ENCODE assay signal across 30 cellular contexts in the genomic region with DNA sequence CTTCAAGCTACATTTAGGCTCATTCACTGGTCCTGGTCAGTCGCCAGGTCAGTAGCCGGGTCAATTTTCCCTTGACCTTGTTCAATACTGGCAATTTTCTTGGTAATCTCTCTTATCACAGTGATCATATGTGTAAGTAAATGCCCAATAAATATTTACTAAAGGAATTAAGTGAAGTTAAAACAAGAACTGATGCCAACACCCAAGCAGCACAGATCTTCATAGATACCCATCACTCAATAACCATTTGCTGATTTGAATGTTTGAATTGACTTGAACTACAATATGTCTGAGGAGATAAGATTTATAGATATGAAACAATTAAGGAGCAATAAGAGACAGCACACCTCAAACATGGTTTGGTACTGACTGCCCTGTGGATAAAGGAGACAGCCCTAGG.
"Had no signal": no experiment of that assay in that cellular context is flagged by ENCODE, and none has a peak within 500 bp of the region (broad histone marks: within the 10 kb centered on the region; RNA-seq: fewer than 3 reads in every experiment).

No MANE protein-coding gene starts in this region.

- H3K4me3 ChIP-seq: adrenal gland, ascending aorta, body of pancreas, breast epithelium, cardiac muscle cell had no signal

- ATAC-seq: activated naive CD4-positive, alpha-beta T cell treated with anti-CD3 and anti-CD28 coated beads, Interleukin-2, amount 50 U/mL, for 72 hours; activated naive CD8-positive, alpha-beta T cell treated with anti-CD3 and anti-CD28 coated beads, Interleukin-2, amount 50 U/mL, for 24 hours; activated T-cell treated with anti-CD3 and anti-CD28 coated beads, Interleukin-2, amount 50 U/mL, for 4 hours; activated T-cell treated with anti-CD3 and anti-CD28 coated beads, Interleukin-2, amount 50 U/mL, for 72 hours; activated T-helper 17 cell treated with anti-CD3 and anti-CD28 coated beads, Interleukin-2, amount 50 U/mL, for 72 hours; body of pancreas had no signal

- DNase-seq: activated effector memory CD4-positive, alpha-beta T cell treated with anti-CD3 and anti-CD28 coated beads, Interleukin-2, amount 50 U/mL, for 16 hours; activated effector memory CD4-positive, alpha-beta T cell treated with Interleukin-2 at 50 U/mL for 16 hours; activated gamma-delta T cell; activated gamma-delta T cell treated with Interleukin-2 at 50 U/mL for 16 hours; activated naive CD4-positive, alpha-beta T cell; activated naive CD4-positive, alpha-beta T cell treated with anti-CD3 and anti-CD28 coated beads for 36 hours; activated naive CD4-positive, alpha-beta T cell treated with anti-CD3 and anti-CD28 coated beads, Interleukin-2, amount 10 ng/mL, durations not matched to agents 7 days and 5 days; activated naive CD4-positive, alpha-beta T cell treated with anti-CD3 and anti-CD28 coated beads, Interleukin-2, amount 50 U/mL, for 16 hours; activated naive CD4-positive, alpha-beta T cell treated with Interleukin-2 at 50 U/mL for 16 hours; activated naive CD8-positive, alpha-beta T cell treated with anti-CD3 and anti-CD28 coated beads for 36 hours; activated naive CD8-positive, alpha-beta T cell treated with anti-CD3 and anti-CD28 coated beads, Interleukin-2, amount 10 ng/mL, durations not matched to agents 7 days and 5 days; activated naive CD8-positive, alpha-beta T cell treated with anti-CD3 and anti-CD28 coated beads, Interleukin-2, amount 50 U/mL, for 24 hours; activated T-cell treated with anti-CD3 and anti-CD28 coated beads, Interleukin-2, amount 50 U/mL, for 4 hours; activated T-cell treated with anti-CD3 and anti-CD28 coated beads, Interleukin-2, amount 50 U/mL, for 48 hours; activated T-cell treated with anti-CD3 and anti-CD28 coated beads, Interleukin-2, amount 50 U/mL, for 72 hours; adrenal gland; amniotic stem cell; amygdala; anterior cingulate cortex; aorta; body of pancreas; brain microvascular endothelial cell; caudate nucleus; central memory CD4-positive, alpha-beta T cell; cerebellar nuclear complex had no signal

- H3K27ac ChIP-seq: adrenal gland, ascending aorta, body of pancreas, brain microvascular endothelial cell, breast epithelium, cardiac muscle cell had no signal
